In genomic region chr5:87308024-87308423, GRCh38 we compare ENCODE assay signal across 11 cellular contexts. TPM values are rescaled to one million over a fixed set of nuclear protein-coding genes. Genes with fewer than 3 reads are reported as not detected.
A peak's percentile ranks its signal among the peaks of the same experiment; 100 is the strongest.
DNase-seq lines count a peak whose midpoint lies in the region; ATAC-seq and TF ChIP-seq lines count a peak whose summit lies in the region.
"Had no signal": no experiment of that assay in that cellular context is flagged by ENCODE, and none has a peak within 500 bp of the region (broad histone marks: within the 10 kb centered on the region; RNA-seq: fewer than 3 reads in every experiment).

No MANE protein-coding gene starts in this region.

- no peaks in the 10 kb centered on the region for H3F3A ChIP-seq in neural progenitor cell (ENCODE audit: low read depth)
- H3F3A ChIP-seq in PC-3 (ENCODE audit: low read length, unreplicated experiment) = no peaks in the 10 kb centered on the region

- H3K4me3 ChIP-seq in neural progenitor cell (no peak overlapping the region), PC-3 (ENCODE audit: low read length) (no peak overlapping the region), mesenchymal stem cell (ENCODE audit: insufficient read depth in 1 of 2, low read depth in 1 of 2, low read length in 2 of 2) (no peak overlapping the region)

- H3K9me3 ChIP-seq in neural progenitor cell (ENCODE audit: low read depth) = no peaks in the 10 kb centered on the region
- no peaks in the 10 kb centered on the region for H3K9me3 ChIP-seq in PC-3 (ENCODE audit: low read length)
- no peaks in the 10 kb centered on the region for H3K9me3 ChIP-seq in mesenchymal stem cell (ENCODE audit: control insufficient read depth, low read length)

- H4K8ac ChIP-seq in mesenchymal stem cell (ENCODE audit: low read length) = no peak overlapping the region

- peaks cover 16% of the 10 kb centered on the region for H3K36me3 ChIP-seq in neural progenitor cell
- H3K36me3 ChIP-seq in PC-3 (ENCODE audit: low read depth, low read length) = peaks cover 21% of the 10 kb centered on the region
- peaks cover 12 to 39% of the 10 kb centered on the region in 2 experiments for H3K36me3 ChIP-seq in mesenchymal stem cell (ENCODE audit: control insufficient read depth in 1 of 2, insufficient read depth in 2 of 2, low read depth in 1 of 2, low read length in 2 of 2)

- no TSS peak for BruUV-seq in PC-3 (replicated peaks; lab: Mats Ljungman, UMichigan)

- H3K27me3 Mint-ChIP-seq in neural progenitor cell (ENCODE audit: insufficient read depth, low read depth) = no peaks in the 10 kb centered on the region
- no peaks in the 10 kb centered on the region for H3K27me3 Mint-ChIP-seq in activated CD4-positive, alpha-beta T cell treated with anti-CD3 and anti-CD28 coated beads for 36 hours

- intact Hi-C loops in activated CD4-positive, alpha-beta T cell treated with anti-CD3 and anti-CD28 coated beads for 36 hours (cut with DNase I, micrococcal nuclease) = no loop called here
- intact Hi-C loops in PC-3 (cut with micrococcal nuclease) = no loop called here

- H3K79me2 ChIP-seq in neural progenitor cell (ENCODE audit: low read depth) = peaks cover 85% of the 10 kb centered on the region
- H3K79me2 ChIP-seq in PC-3 (ENCODE audit: low read length) = peaks cover 95% of the 10 kb centered on the region

- H3K23ac ChIP-seq in mesenchymal stem cell (ENCODE audit: low read length in 2 of 2) = no peak overlapping the region

- H2BK120ac ChIP-seq in mesenchymal stem cell (ENCODE audit: low read depth, low read length) = no peak overlapping the region

- H3K27ac Mint-ChIP-seq in neural progenitor cell = no peak overlapping the region
- H3K27ac Mint-ChIP-seq in activated CD4-positive, alpha-beta T cell treated with anti-CD3 and anti-CD28 coated beads for 36 hours = no peak overlapping the region

- no peak overlapping the region for H4K91ac ChIP-seq in mesenchymal stem cell (ENCODE audit: low read length)

- peak; percentile 99 for ATAC-seq in GM19324 (IDR thresholded peaks at IDR 0.05; ENCODE audit: low FRiP score, unreplicated experiment)
- ATAC-seq in HG02759 (IDR thresholded peaks at IDR 0.05; ENCODE audit: unreplicated experiment) = peak; percentile 94
- peak; percentile 71 for ATAC-seq in HG03558 (IDR thresholded peaks at IDR 0.05; ENCODE audit: extremely low read depth, unreplicated experiment)
- ATAC-seq in activated CD4-positive, alpha-beta T cell treated with anti-CD3 and anti-CD28 coated beads for 36 hours = no peak
- ATAC-seq in PC-3 = no peak
- ATAC-seq: right cardiac atrium had no signal

- H3K4me1 ChIP-seq in neural progenitor cell (peaks cover 16% of the 10 kb centered on the region), PC-3 (ENCODE audit: insufficient read depth, low read length) (peaks cover under 1% of the 10 kb centered on the region; the same call in 1 of the 2 replicates), mesenchymal stem cell (ENCODE audit: control insufficient read depth, insufficient read depth, low read depth, low read length) (peaks cover 3% of the 10 kb centered on the region)

- H2BK12ac ChIP-seq in mesenchymal stem cell (ENCODE audit: low read length in 2 of 2) = no peak overlapping the region

- H3K4ac ChIP-seq in mesenchymal stem cell (ENCODE audit: low read depth in 1 of 2, low read length in 2 of 2) = no peak overlapping the region

- DNase-seq in neural progenitor cell (ENCODE audit: low spot score) (no peak), PC-3 (no peak), AG08396 (ENCODE audit: low spot score) (no peak), mesenchymal stem cell (no peak)
- no peak for DNase-seq in activated CD4-positive, alpha-beta T cell treated with anti-CD3 and anti-CD28 coated beads for 36 hours
- DNase-seq: NCI-H2029 treated with DMSO at 0.1 percent for 48 hours, right cardiac atrium, Right ventricle myocardium superior had no signal

- peaks cover 37% of the 10 kb centered on the region for H3K36me3 Mint-ChIP-seq in neural progenitor cell
- peaks cover 38% of the 10 kb centered on the region for H3K36me3 Mint-ChIP-seq in activated CD4-positive, alpha-beta T cell treated with anti-CD3 and anti-CD28 coated beads for 36 hours (ENCODE audit: low read depth)

- peaks cover 11% of the 10 kb centered on the region for H3K79me1 ChIP-seq in mesenchymal stem cell (replicated peaks; ENCODE audit: low read length, poor library complexity, severe bottlenecking)

- H3K27ac ChIP-seq in neural progenitor cell (peak overlapping the region; percentile 51), PC-3 (ENCODE audit: low read length) (no peak overlapping the region), mesenchymal stem cell (ENCODE audit: low read length, poor library complexity, severe bottlenecking) (no peak overlapping the region)

- no peak overlapping the region for H3K4me2 ChIP-seq in neural progenitor cell
- H3K4me2 ChIP-seq in PC-3 (ENCODE audit: low read length) = no peak overlapping the region
- H3K4me2 ChIP-seq in mesenchymal stem cell (ENCODE audit: low read length, poor library complexity, severe bottlenecking) = no peak overlapping the region

- H3K27me3 ChIP-seq in neural progenitor cell (no peaks in the 10 kb centered on the region), PC-3 (ENCODE audit: low read length) (no peaks in the 10 kb centered on the region), mesenchymal stem cell (ENCODE audit: control insufficient read depth in 1 of 2, insufficient read depth in 1 of 2, low read length in 2 of 2) (no peaks in the 10 kb centered on the region)

- no peak overlapping the region for H3K14ac ChIP-seq in mesenchymal stem cell (ENCODE audit: low read length in 2 of 2)

- no peak overlapping the region for H3K4me3 Mint-ChIP-seq in neural progenitor cell
- no peak overlapping the region for H3K4me3 Mint-ChIP-seq in activated CD4-positive, alpha-beta T cell treated with anti-CD3 and anti-CD28 coated beads for 36 hours

- no peak overlapping the region for H2BK5ac ChIP-seq in mesenchymal stem cell (ENCODE audit: low read depth, low read length, poor library complexity, severe bottlenecking)

- no peak overlapping the region for H3K9ac ChIP-seq in neural progenitor cell
- no peak overlapping the region for H3K9ac ChIP-seq in PC-3 (ENCODE audit: low read length)
- H3K9ac ChIP-seq in mesenchymal stem cell (ENCODE audit: low read length) = no peak overlapping the region

- H4K20me1 ChIP-seq in neural progenitor cell (ENCODE audit: low read depth) (peaks cover 12% of the 10 kb centered on the region), PC-3 (ENCODE audit: low read length) (no peaks in the 10 kb centered on the region)

- H3K9me3 Mint-ChIP-seq in neural progenitor cell = peaks cover 7% of the 10 kb centered on the region
- peaks cover 10% of the 10 kb centered on the region for H3K9me3 Mint-ChIP-seq in activated CD4-positive, alpha-beta T cell treated with anti-CD3 and anti-CD28 coated beads for 36 hours (ENCODE audit: low read depth)

- no peak overlapping the region for H2AFZ ChIP-seq in neural progenitor cell (replicated peaks)
- no peak overlapping the region for H2AFZ ChIP-seq in PC-3 (ENCODE audit: low read length)
- H2AFZ ChIP-seq in mesenchymal stem cell (ENCODE audit: low read depth, low read length) = no peak overlapping the region

- H3K9me2 ChIP-seq in PC-3 (replicated peaks; ENCODE audit: low read length) = no peaks in the 10 kb centered on the region

- POLR2A ChIA-PET in activated CD4-positive, alpha-beta T cell treated with anti-CD3 and anti-CD28 coated beads for 36 hours (lab: Charles Lee) = no interaction called here
- POLR2A ChIA-PET in PC-3 (lab: Charles Lee; ENCODE audit: unreplicated experiment) = no interaction called here

- CTCF ChIA-PET in activated CD4-positive, alpha-beta T cell treated with anti-CD3 and anti-CD28 coated beads for 36 hours (lab: Charles Lee) = no interaction called here
- CTCF ChIA-PET in PC-3 (lab: Charles Lee) = no interaction called here

- no peak overlapping the region for H2BK15ac ChIP-seq in mesenchymal stem cell (ENCODE audit: low read depth, poor library complexity, severe bottlenecking)

- H3K4me1 Mint-ChIP-seq in neural progenitor cell = no peaks in the 10 kb centered on the region
- peaks cover 40% of the 10 kb centered on the region for H3K4me1 Mint-ChIP-seq in activated CD4-positive, alpha-beta T cell treated with anti-CD3 and anti-CD28 coated beads for 36 hours

- no peak overlapping the region for H2AK5ac ChIP-seq in mesenchymal stem cell (ENCODE audit: low read length, severe bottlenecking)

- no CpG with 5 or more reads among the region's 1 CpG for WGBS in mesenchymal stem cell

- H3K18ac ChIP-seq in mesenchymal stem cell (ENCODE audit: low read depth in 1 of 2, low read length in 2 of 2) = no peak overlapping the region

- no peak for TF ChIP-seq CTCF in neural progenitor cell (IDR thresholded peaks at IDR 0.05)
- TF ChIP-seq CTCF in PC-3 (conservative IDR thresholded peaks at IDR 0.05; ENCODE audit: low read depth, low read length) = no peak

RNA-seq across cellular contexts. Expression of gene RASA1, which starts 40.3 kb away (rescaled TPM):
- 42.4 and 60.9 TPM in 2 replicates for total RNA-seq in neural progenitor cell (ENCODE audit: low replicate concordance)
- total RNA-seq in activated CD4-positive, alpha-beta T cell treated with anti-CD3 and anti-CD28 coated beads for 36 hours = 10 to 100 TPM; 22.6 to 22.9 TPM
- total RNA-seq in PC-3 (2014; rRNA removed) = 37.3 and 40.1 TPM in 2 replicates
- polyA plus RNA-seq in mesenchymal stem cell (2013, experiment 1 of 2) = 28.5 TPM
- 30.0 TPM for polyA plus RNA-seq in mesenchymal stem cell (2013, experiment 2 of 2)

Comparison
In these comparisons a context has a peak if more than half of its experiments do, and no peak if none do; other contexts are left out.
1. ATAC-seq: peak in GM19324 (single experiment), HG02759 (single experiment) and HG03558 (single experiment); none in activated CD4-positive, alpha-beta T cell treated with anti-CD3 and anti-CD28 coated beads for 36 hours (single experiment) and PC-3 (single experiment).